In the genomic region with DNA sequence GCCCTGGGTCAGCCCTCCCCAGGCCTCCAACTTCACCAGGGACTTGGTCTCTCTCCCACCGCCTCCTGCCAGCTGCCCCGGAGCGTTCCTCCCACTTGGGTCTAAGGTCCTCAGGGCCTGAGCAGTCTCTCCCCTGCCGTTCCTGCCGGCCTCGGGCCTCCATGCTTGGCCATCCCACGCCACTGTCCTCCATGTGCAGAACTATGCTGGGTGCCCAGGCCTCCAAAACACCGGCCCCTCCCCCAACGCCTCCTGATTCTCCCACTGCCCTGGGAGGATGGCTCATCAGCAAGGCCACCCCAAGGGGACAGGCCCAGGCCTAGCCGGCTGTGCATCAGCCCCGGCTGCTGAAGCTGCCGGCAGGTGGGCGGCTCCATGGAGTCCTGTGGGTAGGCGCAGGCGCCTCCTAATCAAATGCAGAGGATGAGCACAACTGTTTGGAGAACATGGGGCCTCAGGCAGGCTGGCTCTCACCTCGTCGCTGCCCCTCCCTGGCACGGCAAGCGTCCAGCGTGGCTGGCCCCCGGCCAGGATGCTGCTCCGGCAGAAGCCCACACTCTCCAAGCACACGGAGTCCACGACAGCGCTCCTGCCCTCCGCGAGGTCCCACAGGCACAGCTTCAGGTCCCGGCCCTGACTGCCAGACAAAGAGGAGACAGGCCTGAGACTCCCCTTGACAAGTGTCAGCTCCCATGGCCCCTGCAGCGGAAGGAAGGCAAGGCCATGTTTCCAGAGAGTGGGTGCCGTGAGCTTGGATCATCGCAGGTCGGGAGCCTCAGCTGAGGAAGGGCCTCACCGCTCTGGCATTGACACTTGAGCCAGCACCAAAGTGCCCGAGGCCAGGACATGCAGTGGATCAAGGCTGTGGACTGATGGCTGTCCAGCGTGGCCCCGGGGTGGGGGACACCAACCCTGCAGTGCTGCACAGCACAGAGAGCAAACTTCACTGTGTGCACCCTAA, we compare ENCODE assay signal across 1 cellular context.
TF ChIP-seq lines count a peak whose summit lies in the region.

No MANE protein-coding gene starts in this region.

TF ChIP-seq in IMR-90, 13 proteins besides CTCF, POLR2A, EP300 and RAD21:
- TF ChIP-seq MAFK (IDR thresholded peaks at IDR 0.05; ENCODE audit: low read depth, low read length) (no peak), CHD1 (IDR thresholded peaks at IDR 0.05; ENCODE audit: low read depth, low read length) (no peak), RCOR1 (IDR thresholded peaks at IDR 0.05; ENCODE audit: insufficient replicate concordance, low read length) (no peak), MXI1 (IDR thresholded peaks at IDR 0.05; ENCODE audit: borderline replicate concordance, low read depth, low read length) (no peak), NFE2L2 (IDR thresholded peaks at IDR 0.05; ENCODE audit: low read depth, low read length) (no peak), FOS (IDR thresholded peaks at IDR 0.05; ENCODE audit: low read depth, low read length) (no peak), CEBPB (IDR thresholded peaks at IDR 0.05; ENCODE audit: low read depth, low read length) (no peak)
- TF ChIP-seq, protein P1, sequence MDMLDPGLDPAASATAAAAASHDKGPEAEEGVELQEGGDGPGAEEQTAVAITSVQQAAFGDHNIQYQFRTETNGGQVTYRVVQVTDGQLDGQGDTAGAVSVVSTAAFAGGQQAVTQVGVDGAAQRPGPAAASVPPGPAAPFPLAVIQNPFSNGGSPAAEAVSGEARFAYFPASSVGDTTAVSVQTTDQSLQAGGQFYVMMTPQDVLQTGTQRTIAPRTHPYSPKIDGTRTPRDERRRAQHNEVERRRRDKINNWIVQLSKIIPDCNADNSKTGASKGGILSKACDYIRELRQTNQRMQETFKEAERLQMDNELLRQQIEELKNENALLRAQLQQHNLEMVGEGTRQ (IDR thresholded peaks at IDR 0.05; ENCODE audit: low read depth, low read length) = no peak
- TF ChIP-seq, protein P2, sequence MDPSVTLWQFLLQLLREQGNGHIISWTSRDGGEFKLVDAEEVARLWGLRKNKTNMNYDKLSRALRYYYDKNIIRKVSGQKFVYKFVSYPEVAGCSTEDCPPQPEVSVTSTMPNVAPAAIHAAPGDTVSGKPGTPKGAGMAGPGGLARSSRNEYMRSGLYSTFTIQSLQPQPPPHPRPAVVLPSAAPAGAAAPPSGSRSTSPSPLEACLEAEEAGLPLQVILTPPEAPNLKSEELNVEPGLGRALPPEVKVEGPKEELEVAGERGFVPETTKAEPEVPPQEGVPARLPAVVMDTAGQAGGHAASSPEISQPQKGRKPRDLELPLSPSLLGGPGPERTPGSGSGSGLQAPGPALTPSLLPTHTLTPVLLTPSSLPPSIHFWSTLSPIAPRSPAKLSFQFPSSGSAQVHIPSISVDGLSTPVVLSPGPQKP (IDR thresholded peaks at IDR 0.05; ENCODE audit: borderline replicate concordance, low read depth, low read length) = no peak
